ENCODE assay signal across 37 cellular contexts in genomic region chr19:13705201-13705600, GRCh38. TPM values are rescaled to one million over a fixed set of nuclear protein-coding genes. Genes with fewer than 3 reads are reported as not detected.
DNase-seq lines count a peak whose midpoint lies in the region; ATAC-seq, FAIRE-seq and TF ChIP-seq lines count a peak whose summit lies in the region.
"Had no signal": no experiment of that assay in that cellular context is flagged by ENCODE, and none has a peak within 500 bp of the region (broad histone marks: within the 10 kb centered on the region; RNA-seq: fewer than 3 reads in every experiment).

No MANE protein-coding gene starts in this region.

- no peaks in the 10 kb centered on the region for H3K9me2 ChIP-seq in GM23338 (ENCODE audit: insufficient read depth)

- intact Hi-C loops in HepG2 (cut with micrococcal nuclease; ENCODE audit: unreplicated experiment): no loop called here
- intact Hi-C loops in right lobe of liver (cut with DNase I): no loop called here
- intact Hi-C loops in activated T-helper 1 cell treated with anti-CD3 and anti-CD28 coated beads, Interleukin-12 subunit alpha, Interleukin-12 subunit beta, Interleukin-2, Interleukin-4 antibody, amounts not matched to agents 30 ng/mL and 10 ng/mL and 1 ng/mL, durations not matched to agents 14 hours and 24 hours and 36 hours (cut with micrococcal nuclease): no loop called here

- H3K4me2 ChIP-seq in HepG2 (ENCODE audit: low read depth, low read length) (no peak overlapping the region), GM23338 (no peak overlapping the region), osteoblast (ENCODE audit: insufficient read depth, low read length) (no peak overlapping the region)
- H3K4me2 ChIP-seq: A549; BLaER1; BLaER1 treated with 17β-estradiol and CSF1 and Interleukin-3, amounts not matched to agents 10 nM and 100 nM had no signal

- TF ChIP-seq CTCF in HepG2 (CRISPR knock-in tag; IDR thresholded peaks at IDR 0.05): no peak
- TF ChIP-seq CTCF in right lobe of liver (IDR thresholded peaks at IDR 0.05): no peak
- no peak for TF ChIP-seq CTCF in GM23338 (conservative IDR thresholded peaks at IDR 0.05; ENCODE audit: low read depth in 2 of 2)
- TF ChIP-seq CTCF in HEK293 (tag by site-specific recombination; IDR thresholded peaks at IDR 0.05): no peak
- no peak for TF ChIP-seq CTCF in osteoblast (IDR thresholded peaks at IDR 0.05; ENCODE audit: extremely low read depth, low read depth, low read length)

- POLR2A ChIA-PET in HepG2 (lab: Yijun Ruan, JAX): no interaction called here
- POLR2A ChIA-PET in HEK293 (lab: Yijun Ruan, JAX): no interaction called here

- H2AFZ ChIP-seq in HepG2 (ENCODE audit: low read length) (no peak overlapping the region), GM23338 (no peak overlapping the region), osteoblast (ENCODE audit: low read length) (no peak overlapping the region)

- H3K27ac ChIP-seq in HepG2 (ENCODE audit: extremely low read length, insufficient read depth, low read length) (no peak overlapping the region), right lobe of liver (no peak overlapping the region), GM23338 (ENCODE audit: low read depth) (no peak overlapping the region), HEK293 (ENCODE audit: extremely low read depth, low read depth, low read length) (no peak overlapping the region), osteoblast (ENCODE audit: low read depth, low read length) (no peak overlapping the region)
- H3K27ac ChIP-seq: 22Rv1; A549; BLaER1; BLaER1 treated with 17β-estradiol and CSF1 and Interleukin-3, amounts not matched to agents 10 nM and 100 nM; C4-2B had no signal

- H3K79me2 ChIP-seq in HepG2 (ENCODE audit: insufficient read depth, low read length) (no peaks in the 10 kb centered on the region), GM23338 (replicated peaks; ENCODE audit: insufficient read depth) (no peaks in the 10 kb centered on the region), osteoblast (ENCODE audit: insufficient read depth, low read length) (no peaks in the 10 kb centered on the region)

- TF ChIP-seq RAD21 in HepG2 (CRISPR knock-in tag; IDR thresholded peaks at IDR 0.05): no peak

- peaks cover 0 to 13% of the 10 kb centered on the region in 2 experiments; a peak in 3 of 5 replicates for H3K27me3 ChIP-seq in HepG2 (ENCODE audit: control insufficient read depth in 1 of 2, insufficient read depth in 2 of 2, low read length in 2 of 2)
- no peaks in the 10 kb centered on the region for H3K27me3 ChIP-seq in right lobe of liver
- H3K27me3 ChIP-seq in GM23338 (ENCODE audit: insufficient read depth): peaks cover 3% of the 10 kb centered on the region; the same call in 1 of the 2 replicates
- H3K27me3 ChIP-seq in osteoblast (ENCODE audit: insufficient read depth, low read length): peaks cover 12% of the 10 kb centered on the region
- H3K27me3 ChIP-seq: BLaER1; BLaER1 treated with 17β-estradiol and CSF1 and Interleukin-3, amounts not matched to agents 10 nM and 100 nM had no signal

- no peak for ATAC-seq in HepG2
- ATAC-seq in right lobe of liver: no peak
- ATAC-seq in GM23338: no peak
- no peak for ATAC-seq in HG02885 (IDR thresholded peaks at IDR 0.05; ENCODE audit: poor library complexity, unreplicated experiment)
- ATAC-seq: A549; CD8-positive, alpha-beta T cell had no signal

- FAIRE-seq in HepG2 (lab: Jason Lieb, UNC): no peak
- FAIRE-seq: A204.1, A549, D721Med had no signal

- H3K9me3 ChIP-seq in HepG2 (ENCODE audit: low read length) (no peaks in the 10 kb centered on the region; the same call in 1 of the 2 replicates), right lobe of liver (no peaks in the 10 kb centered on the region), HEK293 (ENCODE audit: control insufficient read depth, insufficient read depth, low read depth, low read length) (no peaks in the 10 kb centered on the region), osteoblast (ENCODE audit: low read depth, low read length) (peaks cover 3% of the 10 kb centered on the region)
- H3K9me3 ChIP-seq: A549, BE2C, Caco-2 had no signal

- BruUV-seq in HepG2 (replicated peaks; lab: Mats Ljungman, UMichigan): no TSS peak

- peaks cover 5% of the 10 kb centered on the region; the same call in 1 of the 3 replicates for H3K36me3 Mint-ChIP-seq in GM23338 (ENCODE audit: low read depth)
- H3K36me3 Mint-ChIP-seq in activated T-helper 1 cell treated with anti-CD3 and anti-CD28 coated beads, Interleukin-12 subunit alpha, Interleukin-12 subunit beta, Interleukin-2, Interleukin-4 antibody, amounts not matched to agents 30 ng/mL and 10 ng/mL and 1 ng/mL, durations not matched to agents 14 hours and 24 hours and 36 hours (ENCODE audit: low read depth): no peaks in the 10 kb centered on the region
- H3K36me3 Mint-ChIP-seq: CD4-positive, alpha-beta memory T cell; CD4-positive, CD25-positive, alpha-beta regulatory T cell; CD8-positive, alpha-beta T cell had no signal

- DNase-seq in HepG2 (ENCODE audit: low spot score) (no peak), right lobe of liver (no peak), GM23338 (ENCODE audit: low spot score) (no peak), osteoblast (ENCODE audit: insufficient read length, low spot score, missing footprints) (peak; percentile 50), HCEC 1CT (no peak)
- DNase-seq in activated T-helper 1 cell treated with anti-CD3 and anti-CD28 coated beads, Interleukin-12 subunit alpha, Interleukin-12 subunit beta, Interleukin-2, Interleukin-4 antibody, amounts not matched to agents 30 ng/mL and 10 ng/mL and 1 ng/mL, durations not matched to agents 14 hours and 24 hours and 36 hours (ENCODE audit: low spot score): no peak
- DNase-seq: 8988T; ACHN; AML-193; BE2C; C1 segment of cervical spinal cord; Caco-2; Calu3; CD4-positive, alpha-beta memory T cell; CD4-positive, alpha-beta T cell; CD4-positive, CD25-positive, alpha-beta regulatory T cell; CD8-positive, alpha-beta memory T cell; CD8-positive, alpha-beta T cell; COR-L47; DMS 273 treated with DMSO at 0.1 percent for 48 hours; DMS153; DMS53; DMS79; DMS79 treated with DMSO at 0.1 percent for 48 hours; DND-41; EL had no signal

- H3K36me3 ChIP-seq in HepG2 (replicated peaks in 1 of 2; ENCODE audit: control insufficient read depth in 1 of 2, insufficient read depth in 2 of 2, low read length in 2 of 2) (no peaks in the 10 kb centered on the region), right lobe of liver (no peaks in the 10 kb centered on the region), GM23338 (ENCODE audit: insufficient read depth) (no peaks in the 10 kb centered on the region), HEK293 (ENCODE audit: control insufficient read depth in 2 of 2, insufficient read depth in 1 of 2, low read length in 2 of 2) (no peaks in the 10 kb centered on the region), osteoblast (ENCODE audit: insufficient read depth, low read length) (no peaks in the 10 kb centered on the region)
- H3K36me3 ChIP-seq: BE2C; BLaER1; BLaER1 treated with 17β-estradiol and CSF1 and Interleukin-3, amounts not matched to agents 10 nM and 100 nM had no signal

- H3F3A ChIP-seq in GM23338 (replicated peaks; ENCODE audit: low read depth): no peaks in the 10 kb centered on the region

- TF ChIP-seq EP300 in HepG2 (IDR thresholded peaks at IDR 0.05; ENCODE audit: low read depth in 2 of 2, low read length in 2 of 2) (no peak), HepG2 (CRISPR knock-in tag; IDR thresholded peaks at IDR 0.05; ENCODE audit: borderline replicate concordance) (no peak)

- in situ Hi-C loops in HepG2 (cut with HindIII; ENCODE audit: extremely low pct_ligation_motif_present, low pct_unique_long_range_greater_than_20kb): no loop called here

- whole genome bisulfite sequencing in HepG2 (ENCODE audit: low lambda C conversion rate): 6% methylated on average over 2 of the region's 2 CpGs
- whole genome bisulfite sequencing in right lobe of liver (ENCODE audit: insufficient coverage, low coverage, low lambda C conversion rate, missing lambda C conversion rate): 96% methylated on average over 2 of the region's 2 CpGs

- no peak overlapping the region for H3K27ac Mint-ChIP-seq in GM23338
- H3K27ac Mint-ChIP-seq in activated T-helper 1 cell treated with anti-CD3 and anti-CD28 coated beads, Interleukin-12 subunit alpha, Interleukin-12 subunit beta, Interleukin-2, Interleukin-4 antibody, amounts not matched to agents 30 ng/mL and 10 ng/mL and 1 ng/mL, durations not matched to agents 14 hours and 24 hours and 36 hours: no peak overlapping the region
- H3K27ac Mint-ChIP-seq: B cell; CD14-positive monocyte; CD4-positive, alpha-beta memory T cell; CD4-positive, alpha-beta T cell; CD4-positive, CD25-positive, alpha-beta regulatory T cell; CD8-positive, alpha-beta T cell had no signal

- H3K27me3 Mint-ChIP-seq in GM23338 (ENCODE audit: insufficient read depth, low read depth, poor library complexity): peaks cover 5% of the 10 kb centered on the region
- no peaks in the 10 kb centered on the region for H3K27me3 Mint-ChIP-seq in activated T-helper 1 cell treated with anti-CD3 and anti-CD28 coated beads, Interleukin-12 subunit alpha, Interleukin-12 subunit beta, Interleukin-2, Interleukin-4 antibody, amounts not matched to agents 30 ng/mL and 10 ng/mL and 1 ng/mL, durations not matched to agents 14 hours and 24 hours and 36 hours (ENCODE audit: insufficient read depth)

- no peaks in the 10 kb centered on the region; the same call in 2 of the 3 replicates for H3K4me1 Mint-ChIP-seq in GM23338
- H3K4me1 Mint-ChIP-seq in activated T-helper 1 cell treated with anti-CD3 and anti-CD28 coated beads, Interleukin-12 subunit alpha, Interleukin-12 subunit beta, Interleukin-2, Interleukin-4 antibody, amounts not matched to agents 30 ng/mL and 10 ng/mL and 1 ng/mL, durations not matched to agents 14 hours and 24 hours and 36 hours (ENCODE audit: low read depth): no peaks in the 10 kb centered on the region
- H3K4me1 Mint-ChIP-seq: B cell; CD14-positive monocyte; CD4-positive, alpha-beta memory T cell; CD4-positive, CD25-positive, alpha-beta regulatory T cell; CD8-positive, alpha-beta memory T cell had no signal

- TF ChIP-seq POLR2A in HepG2 (IDR thresholded peaks at IDR 0.05; ENCODE audit: insufficient read depth in 1 of 2, low read depth in 2 of 2, low read length in 2 of 2): no peak
- TF ChIP-seq POLR2A in right lobe of liver (IDR thresholded peaks at IDR 0.05): no peak

- no peaks in the 10 kb centered on the region for H4K20me1 ChIP-seq in HepG2 (ENCODE audit: insufficient read depth, low read length)
- no peaks in the 10 kb centered on the region for H4K20me1 ChIP-seq in GM23338 (replicated peaks; ENCODE audit: insufficient read depth)
- H4K20me1 ChIP-seq in osteoblast (ENCODE audit: insufficient read depth, low read length): no peaks in the 10 kb centered on the region
- H4K20me1 ChIP-seq: BLaER1; BLaER1 treated with 17β-estradiol and CSF1 and Interleukin-3, amounts not matched to agents 10 nM and 100 nM had no signal

- H3K4me3 Mint-ChIP-seq in GM23338: no peak overlapping the region
- H3K4me3 Mint-ChIP-seq in activated T-helper 1 cell treated with anti-CD3 and anti-CD28 coated beads, Interleukin-12 subunit alpha, Interleukin-12 subunit beta, Interleukin-2, Interleukin-4 antibody, amounts not matched to agents 30 ng/mL and 10 ng/mL and 1 ng/mL, durations not matched to agents 14 hours and 24 hours and 36 hours: no peak overlapping the region
- H3K4me3 Mint-ChIP-seq: B cell; CD14-positive monocyte; CD4-positive, alpha-beta memory T cell; CD4-positive, alpha-beta T cell; CD4-positive, CD25-positive, alpha-beta regulatory T cell; CD8-positive, alpha-beta memory T cell; CD8-positive, alpha-beta T cell had no signal

- H3K4me1 ChIP-seq in HepG2 (ENCODE audit: insufficient read depth, low read length) (no peaks in the 10 kb centered on the region), right lobe of liver (no peaks in the 10 kb centered on the region), GM23338 (ENCODE audit: insufficient read depth) (no peaks in the 10 kb centered on the region), HEK293 (ENCODE audit: control insufficient read depth, insufficient read depth, low read length) (no peaks in the 10 kb centered on the region), osteoblast (ENCODE audit: insufficient read depth, low read length) (no peaks in the 10 kb centered on the region)
- H3K4me1 ChIP-seq: A549; BE2C; BLaER1; BLaER1 treated with 17β-estradiol and CSF1 and Interleukin-3, amounts not matched to agents 10 nM and 100 nM; Caco-2 had no signal

- H3K9me3 Mint-ChIP-seq in GM23338: peaks cover 23% of the 10 kb centered on the region
- H3K9me3 Mint-ChIP-seq in activated T-helper 1 cell treated with anti-CD3 and anti-CD28 coated beads, Interleukin-12 subunit alpha, Interleukin-12 subunit beta, Interleukin-2, Interleukin-4 antibody, amounts not matched to agents 30 ng/mL and 10 ng/mL and 1 ng/mL, durations not matched to agents 14 hours and 24 hours and 36 hours: peaks cover 12% of the 10 kb centered on the region

- no peak overlapping the region for H3K9ac ChIP-seq in HepG2 (ENCODE audit: insufficient read depth, low read depth, low read length)
- H3K9ac ChIP-seq: BLaER1; BLaER1 treated with 17β-estradiol and CSF1 and Interleukin-3, amounts not matched to agents 10 nM and 100 nM had no signal

- H3K4me3 ChIP-seq in HepG2 (replicated peaks in 1 of 3; ENCODE audit: insufficient read depth in 1 of 3, low read depth in 2 of 3, low read length in 3 of 3) (no peak overlapping the region), right lobe of liver (no peak overlapping the region), GM23338 (no peak overlapping the region), HEK293 (ENCODE audit: low read depth, low read length) (no peak overlapping the region), osteoblast (ENCODE audit: insufficient read depth, low read length) (no peak overlapping the region)
- H3K4me3 ChIP-seq: A549; BLaER1; BLaER1 treated with 17β-estradiol and CSF1 and Interleukin-3, amounts not matched to agents 10 nM and 100 nM had no signal

- CTCF ChIA-PET in HepG2 (lab: Yijun Ruan, JAX; ENCODE audit: low intra/inter-chr PET ratio, low total read pairs): no interaction called here
- CTCF ChIA-PET in HEK293 (lab: Yijun Ruan, JAX): interaction anchor here (0.9 kb wide), 1 partner anchor 327 kb away, joined by 4 read pairs; the partner anchor contains the start of gene IL27RA

RNA-seq across cellular contexts. Expression of gene MRI1, which starts 59.1 kb away (rescaled TPM):
- total RNA-seq in HepG2 (2016; rRNA removed; fragmentation: Illumina TruSeq; extraction: Trizol) (15.3 and 20.1 TPM in 2 replicates), right lobe of liver (10 to 100 TPM; 14.5 to 30.5 (median 24.1) TPM), osteoblast (33.7 and 35.4 TPM in 2 replicates)
- total RNA-seq in HepG2 (2016; cell fraction: cytosol; rRNA removed; fragmentation: Illumina TruSeq; extraction: Trizol; ENCODE audit: low read depth): 2.2 and 3.3 TPM in 2 replicates
- 15.0 and 19.2 TPM in 2 replicates for total RNA-seq in HepG2 (2016; cell fraction: insoluble cytoplasmic fraction; rRNA removed; fragmentation: Illumina TruSeq; extraction: Trizol)
- total RNA-seq in HepG2 (2016; cell fraction: membrane; rRNA removed; fragmentation: Illumina TruSeq; extraction: Trizol): 5.4 and 5.5 TPM in 2 replicates
- total RNA-seq in HepG2 (2016; cell fraction: nucleus; rRNA removed; fragmentation: Illumina TruSeq; extraction: Trizol): 16.8 and 19.8 TPM in 2 replicates
- polyA plus RNA-seq in HepG2 (2011; rRNA removed) (20.6 and 27.7 TPM in 2 replicates), GM23338 (2016; fragmentation: Nextera tagmentation; extraction: Ambion mirVana) (12.3 and 13.5 TPM in 2 replicates)
- 11.3 and 15.1 TPM in 2 replicates for polyA plus RNA-seq in HepG2 (2011; cell fraction: cytosol; rRNA removed)
- 130 and 140 TPM in 2 replicates for polyA plus RNA-seq in HepG2 (2011; cell fraction: nucleus; rRNA removed)
- 9.3 and 11.3 TPM in 2 replicates for polyA plus RNA-seq in HepG2 (2012)
- polyA plus RNA-seq in HepG2 (2016; cell fraction: cytosol; fragmentation: Illumina TruSeq; extraction: Trizol; ENCODE audit: low read depth): 2.0 and 2.1 TPM in 2 replicates
- 14.4 and 15.2 TPM in 2 replicates for polyA plus RNA-seq in HepG2 (2016; cell fraction: insoluble cytoplasmic fraction; fragmentation: Illumina TruSeq; extraction: Trizol; ENCODE audit: low read depth)
- 3.7 TPM in 2 replicates for polyA plus RNA-seq in HepG2 (2016; cell fraction: membrane; fragmentation: Illumina TruSeq; extraction: Trizol; ENCODE audit: low read depth)
- 38.8 and 42.1 TPM in 2 replicates for polyA plus RNA-seq in HepG2 (2016; cell fraction: nucleus; fragmentation: Illumina TruSeq; extraction: Trizol; ENCODE audit: insufficient read depth, low read depth)
- polyA minus RNA-seq in HepG2 (2011; rRNA and poly(A)+ RNA removed; ENCODE audit: low replicate concordance): 31.0 and 50.1 TPM in 2 replicates
- 12.0 and 12.5 TPM in 2 replicates for polyA minus RNA-seq in HepG2 (2011; cell fraction: cytosol; rRNA and poly(A)+ RNA removed)
- polyA minus RNA-seq in HepG2 (2011; cell fraction: nucleus; rRNA and poly(A)+ RNA removed): 12.9 and 13.9 TPM in 2 replicates
- total RNA-seq in GM23338 (2014; rRNA removed; shearing (Covaris generic)): 44.5 and 46.5 TPM in 2 replicates
- total RNA-seq in activated T-helper 1 cell treated with anti-CD3 and anti-CD28 coated beads, Interleukin-12 subunit alpha, Interleukin-12 subunit beta, Interleukin-2, Interleukin-4 antibody, amounts not matched to agents 30 ng/mL and 10 ng/mL and 1 ng/mL, durations not matched to agents 14 hours and 24 hours and 36 hours: 43.3 and 46.5 TPM in 2 replicates
